Comparison of ENCODE assay signal across 17 cellular contexts in the genomic region with DNA sequence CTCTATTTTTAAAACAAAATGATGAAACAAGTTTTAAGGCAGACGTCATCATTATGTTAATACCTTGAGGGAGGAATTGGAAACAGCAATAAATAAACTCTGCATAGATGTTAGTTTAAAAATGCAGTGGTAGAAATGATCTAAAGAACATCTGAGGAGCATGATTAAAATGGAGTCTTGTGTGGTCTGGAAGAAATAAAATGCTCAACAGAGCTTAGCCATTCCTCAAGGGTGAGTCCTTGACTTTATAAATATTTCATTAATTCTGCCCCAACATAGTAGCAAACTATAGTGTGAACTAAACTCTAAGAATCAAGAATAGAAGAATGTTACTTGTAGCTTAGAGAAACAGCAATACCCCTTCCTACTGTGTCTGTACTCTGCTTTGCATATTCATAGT.
DNase-seq lines count a peak whose midpoint lies in the region; ATAC-seq and TF ChIP-seq lines count a peak whose summit lies in the region.
"Had no signal": no experiment of that assay in that cellular context is flagged by ENCODE, and none has a peak within 500 bp of the region (broad histone marks: within the 10 kb centered on the region; RNA-seq: fewer than 3 reads in every experiment).

No MANE protein-coding gene starts in this region.

- H4K20me1 ChIP-seq in HCT116 (ENCODE audit: insufficient read depth) (no peaks in the 10 kb centered on the region), osteoblast (ENCODE audit: insufficient read depth, low read length) (no peaks in the 10 kb centered on the region)
- H4K20me1 ChIP-seq: BLaER1 had no signal

- no peak overlapping the region for H3K27ac Mint-ChIP-seq in activated CD4-positive, alpha-beta T cell treated with anti-CD3 and anti-CD28 coated beads for 36 hours
- H3K27ac Mint-ChIP-seq: CD8-positive, alpha-beta memory T cell; H9; HFFc6 had no signal

- H3K4me1 ChIP-seq in HCT116 (ENCODE audit: control insufficient read depth in 1 of 2, insufficient read depth in 2 of 2, low read length in 2 of 2) (no peaks in the 10 kb centered on the region), osteoblast (ENCODE audit: insufficient read depth, low read length) (peaks cover 21% of the 10 kb centered on the region)
- H3K4me1 ChIP-seq: BLaER1, Caco-2 had no signal

- DNase-seq in AG10803 (ENCODE audit: low read depth) (peak; percentile 8), HCT116 (ENCODE audit: low read depth, low spot score) (no peak), amniotic epithelial cell (ENCODE audit: low read depth) (peak; percentile 7), osteoblast (ENCODE audit: insufficient read length, low spot score, missing footprints) (no peak), cerebellum (ENCODE audit: low spot score) (no peak), DMS79 (lab: John Stamatoyannopoulos, UW) (no peak)
- DNase-seq in activated CD4-positive, alpha-beta T cell treated with anti-CD3 and anti-CD28 coated beads for 36 hours: no peak
- DNase-seq: AML-193; Caco-2; CD8-positive, alpha-beta memory T cell; GOT3; H9; HFFc6 had no signal

- H3K9me3 ChIP-seq in HCT116 (ENCODE audit: control insufficient read depth in 1 of 2, insufficient read depth in 1 of 2, low read depth in 1 of 2, low read length in 2 of 2) (no peaks in the 10 kb centered on the region), osteoblast (ENCODE audit: low read depth, low read length) (no peaks in the 10 kb centered on the region)
- H3K9me3 ChIP-seq: BLaER1, Caco-2 had no signal

- H3K27me3 ChIP-seq in HCT116 (ENCODE audit: insufficient read depth, low read length): 0 out of 2 replicates have a peak, but pooled peaks cover 5% of the 10 kb centered on the region
- no peaks in the 10 kb centered on the region for H3K27me3 ChIP-seq in osteoblast (ENCODE audit: insufficient read depth, low read length)
- H3K27me3 ChIP-seq: BLaER1 had no signal

- intact Hi-C loops in HCT116 (cut with micrococcal nuclease): no loop called here
- intact Hi-C loops in activated CD4-positive, alpha-beta T cell treated with anti-CD3 and anti-CD28 coated beads for 36 hours (cut with DNase I, micrococcal nuclease): no loop called here

- no peaks in the 10 kb centered on the region for H3K79me2 ChIP-seq in HCT116 (ENCODE audit: insufficient read depth, low read length)
- no peaks in the 10 kb centered on the region for H3K79me2 ChIP-seq in osteoblast (ENCODE audit: insufficient read depth, low read length)

- no peak overlapping the region for H3K4me3 Mint-ChIP-seq in activated CD4-positive, alpha-beta T cell treated with anti-CD3 and anti-CD28 coated beads for 36 hours
- H3K4me3 Mint-ChIP-seq: CD8-positive, alpha-beta memory T cell; H9; HFFc6 had no signal

- no peak overlapping the region for H3K27ac ChIP-seq in HCT116 (ENCODE audit: low read depth, low read length)
- H3K27ac ChIP-seq in osteoblast (ENCODE audit: low read depth, low read length): peak overlapping the region; percentile 1
- H3K27ac ChIP-seq: 22Rv1, BLaER1 had no signal

- TF ChIP-seq CTCF in AG10803 (conservative IDR thresholded peaks at IDR 0.05; ENCODE audit: low read length): no peak
- no peak for TF ChIP-seq CTCF in HCT116 (IDR thresholded peaks at IDR 0.05 in 2 of 3, conservative IDR thresholded peaks at IDR 0.05 in 1 of 3; ENCODE audit: borderline replicate concordance in 1 of 3, insufficient read depth in 1 of 3, low read depth in 2 of 3, low read length in 2 of 3)
- no peak for TF ChIP-seq CTCF in osteoblast (IDR thresholded peaks at IDR 0.05; ENCODE audit: extremely low read depth, low read depth, low read length)

- no peaks in the 10 kb centered on the region for H3K27me3 Mint-ChIP-seq in activated CD4-positive, alpha-beta T cell treated with anti-CD3 and anti-CD28 coated beads for 36 hours
- H3K27me3 Mint-ChIP-seq: CD8-positive, alpha-beta memory T cell had no signal

- no peaks in the 10 kb centered on the region for H3K9me2 ChIP-seq in HCT116 (ENCODE audit: insufficient read depth)

- H3K4me2 ChIP-seq in HCT116 (ENCODE audit: low read length): no peak overlapping the region
- no peak overlapping the region for H3K4me2 ChIP-seq in osteoblast (ENCODE audit: insufficient read depth, low read length)
- H3K4me2 ChIP-seq: BLaER1 had no signal

- no peak for ATAC-seq in HCT116
- no peak for ATAC-seq in GM19328 (IDR thresholded peaks at IDR 0.05; ENCODE audit: unreplicated experiment)
- no peak for ATAC-seq in activated CD4-positive, alpha-beta T cell treated with anti-CD3 and anti-CD28 coated beads for 36 hours
- ATAC-seq: GM12878 had no signal

- H3K4me1 Mint-ChIP-seq in activated CD4-positive, alpha-beta T cell treated with anti-CD3 and anti-CD28 coated beads for 36 hours: no peaks in the 10 kb centered on the region
- H3K4me1 Mint-ChIP-seq: CD8-positive, alpha-beta memory T cell had no signal

- TF ChIP-seq RAD21 in HCT116 (IDR thresholded peaks at IDR 0.05; ENCODE audit: low read depth): no peak

- H3K4me3 ChIP-seq in AG10803 (ENCODE audit: low read length) (no peak overlapping the region), HCT116 (replicated peaks in 1 of 2; ENCODE audit: low read depth in 1 of 2, low read length in 2 of 2) (no peak overlapping the region), osteoblast (ENCODE audit: insufficient read depth, low read length) (no peak overlapping the region)
- H3K4me3 ChIP-seq: BLaER1, GM12878 had no signal

- H3K36me3 Mint-ChIP-seq in activated CD4-positive, alpha-beta T cell treated with anti-CD3 and anti-CD28 coated beads for 36 hours (ENCODE audit: low read depth): no peaks in the 10 kb centered on the region
- H3K36me3 Mint-ChIP-seq: CD8-positive, alpha-beta memory T cell had no signal

- POLR2A ChIA-PET in HCT116 (lab: Charles Lee): no interaction called here
- POLR2A ChIA-PET in activated CD4-positive, alpha-beta T cell treated with anti-CD3 and anti-CD28 coated beads for 36 hours (lab: Charles Lee): no interaction called here

- H3K9me3 Mint-ChIP-seq in activated CD4-positive, alpha-beta T cell treated with anti-CD3 and anti-CD28 coated beads for 36 hours (ENCODE audit: low read depth): peaks cover 2% of the 10 kb centered on the region
- H3K9me3 Mint-ChIP-seq: H9, HFFc6 had no signal

- RAD21 ChIA-PET in HCT116 (lab: Charles Lee; ENCODE audit: low non-redundant PET in 1 of 2, low total read pairs in 2 of 2, uncharacterized antibody in 2 of 2, unreplicated experiment in 2 of 2): no interaction called here

- CTCF ChIA-PET in HCT116 (lab: Charles Lee): no interaction called here
- CTCF ChIA-PET in activated CD4-positive, alpha-beta T cell treated with anti-CD3 and anti-CD28 coated beads for 36 hours (lab: Charles Lee): no interaction called here

- no TSS peak for BruUV-seq in HCT116 (replicated peaks; lab: Mats Ljungman, UMichigan)

- no peak overlapping the region for H3K9ac ChIP-seq in HCT116 (ENCODE audit: low read length)
- H3K9ac ChIP-seq: BLaER1 had no signal

- H3K36me3 ChIP-seq in HCT116 (ENCODE audit: control insufficient read depth in 1 of 2, insufficient read depth in 2 of 2, low read length in 2 of 2): no peaks in the 10 kb centered on the region
- H3K36me3 ChIP-seq in osteoblast (ENCODE audit: insufficient read depth, low read length): no peaks in the 10 kb centered on the region
- H3K36me3 ChIP-seq: BLaER1 had no signal

- H2AFZ ChIP-seq in HCT116 (ENCODE audit: low read depth, low read length, poor library complexity, severe bottlenecking) (peak overlapping the region; percentile 32), osteoblast (ENCODE audit: low read length) (peak overlapping the region; percentile 37)

- no peak for TF ChIP-seq POLR2A in HCT116 (IDR thresholded peaks at IDR 0.05; ENCODE audit: borderline replicate concordance, extremely low read depth, insufficient read depth, insufficient read length)

TF ChIP-seq in HCT116, 20 proteins besides CTCF, POLR2A, EP300 and RAD21 (continues in another document):
- TF ChIP-seq ZNF274 (IDR thresholded peaks at IDR 0.05; ENCODE audit: low read depth, low read length): no peak
- TF ChIP-seq ZFX (IDR thresholded peaks at IDR 0.05): no peak
- TF ChIP-seq FOSL1 (IDR thresholded peaks at IDR 0.05; ENCODE audit: low read depth): no peak
- TF ChIP-seq ELF1 (IDR thresholded peaks at IDR 0.05; ENCODE audit: borderline replicate concordance, low read depth): no peak
- TF ChIP-seq TCF7L2 (IDR thresholded peaks at IDR 0.05; ENCODE audit: borderline replicate concordance, extremely low read depth, insufficient read depth, insufficient read length): no peak
- no peak for TF ChIP-seq REST (IDR thresholded peaks at IDR 0.05; ENCODE audit: low read depth)
- TF ChIP-seq SRF (IDR thresholded peaks at IDR 0.05; ENCODE audit: low read depth): no peak
- TF ChIP-seq ATF3 (IDR thresholded peaks at IDR 0.05): no peak
- TF ChIP-seq CBX3 (IDR thresholded peaks at IDR 0.05; ENCODE audit: low read depth): no peak
- no peak for TF ChIP-seq SP1 (IDR thresholded peaks at IDR 0.05; ENCODE audit: low read depth)

Comparison
In these comparisons a context has a peak if more than half of its experiments do, and no peak if none do; other contexts are left out.
1. DNase-seq: peak in AG10803 (single experiment) and amniotic epithelial cell (single experiment); none in HCT116 (single experiment), osteoblast (single experiment), cerebellum (single experiment), activated CD4-positive, alpha-beta T cell treated with anti-CD3 and anti-CD28 coated beads for 36 hours (single experiment) and DMS79 (single experiment).